In the genomic region with DNA sequence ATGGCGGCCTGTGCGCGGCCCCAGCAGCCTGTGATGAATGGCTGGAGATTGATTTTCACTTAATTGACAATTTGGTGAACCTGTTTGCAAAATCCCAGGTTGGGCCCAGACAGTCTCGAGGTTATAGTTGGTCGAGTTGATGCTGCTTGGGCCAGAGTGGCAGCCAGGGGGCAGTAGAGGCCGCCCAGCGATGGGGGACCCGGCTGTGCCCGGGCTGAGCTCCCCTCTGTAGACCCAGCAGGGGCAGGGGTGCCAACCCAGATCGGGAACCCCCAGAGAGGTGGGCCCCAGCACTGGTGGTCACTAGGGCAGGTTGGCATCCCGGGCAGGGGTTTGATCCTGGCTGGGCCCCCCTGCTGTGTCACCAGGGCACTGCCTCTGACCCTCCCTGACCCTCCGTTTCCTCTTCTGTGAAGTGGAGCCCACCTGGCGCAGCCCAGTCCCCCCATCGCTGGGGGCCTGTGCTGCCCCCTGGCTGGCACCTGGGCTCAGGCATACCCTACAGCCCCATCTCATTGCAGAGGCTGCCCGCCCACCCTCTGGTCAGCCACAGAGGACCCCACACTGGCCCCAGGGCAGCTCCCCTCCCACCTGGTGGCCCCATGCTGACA, we compare ENCODE assay signal across 8 cellular contexts. TPM values are rescaled to one million over a fixed set of nuclear protein-coding genes. Genes with fewer than 3 reads are reported as not detected.
DNase-seq lines count a peak whose midpoint lies in the region; ATAC-seq and TF ChIP-seq lines count a peak whose summit lies in the region.

No MANE protein-coding gene starts in this region.

- no peak overlapping the region for H3K27ac Mint-ChIP-seq in activated T-helper 2 cell treated with anti-CD3 and anti-CD28 coated beads, Interferon-gamma antibody, Interleukin-2, Interleukin-4, amounts not matched to agents 10 μg/mL and 5 μg/mL and 100 μg/mL, durations not matched to agents 14 hours and 24 hours and 36 hours

- TF ChIP-seq CTCF in GM12864 (IDR thresholded peaks at IDR 0.05; ENCODE audit: low read depth, low read length, missing control alignments): peak; percentile 82
- peak; percentile 90 for TF ChIP-seq CTCF in OCI-LY7 (conservative IDR thresholded peaks at IDR 0.05; ENCODE audit: low read length)

- H3K36me3 ChIP-seq in OCI-LY7 (ENCODE audit: insufficient read depth, low read length): no peaks in the 10 kb centered on the region

- no peaks in the 10 kb centered on the region for H3K4me1 ChIP-seq in OCI-LY7 (ENCODE audit: insufficient read depth, low read length, poor library complexity, severe bottlenecking)

- no peak overlapping the region for H3K4me2 ChIP-seq in OCI-LY7 (ENCODE audit: low read length)

- H2AFZ ChIP-seq in OCI-LY7 (ENCODE audit: low read length): no peak overlapping the region

- H3K9me2 ChIP-seq in OCI-LY7 (ENCODE audit: insufficient read depth, low read length): no peaks in the 10 kb centered on the region

- H3K9me3 ChIP-seq in OCI-LY7 (ENCODE audit: low read length): no peaks in the 10 kb centered on the region

- no peaks in the 10 kb centered on the region for H3K36me3 Mint-ChIP-seq in activated T-helper 2 cell treated with anti-CD3 and anti-CD28 coated beads, Interferon-gamma antibody, Interleukin-2, Interleukin-4, amounts not matched to agents 10 μg/mL and 5 μg/mL and 100 μg/mL, durations not matched to agents 14 hours and 24 hours and 36 hours (ENCODE audit: low read depth)

- DNase-seq in GM12864 (ENCODE audit: low read depth): no peak
- DNase-seq in OCI-LY7 (ENCODE audit: low spot score): peak; percentile 66
- DNase-seq in activated T-helper 2 cell treated with anti-CD3 and anti-CD28 coated beads, Interferon-gamma antibody, Interleukin-2, Interleukin-4, amounts not matched to agents 10 μg/mL and 5 μg/mL and 100 μg/mL, durations not matched to agents 14 hours and 24 hours and 36 hours (ENCODE audit: low spot score): peak; percentile 32
- peak; percentile 54 for DNase-seq in left ventricle myocardium superior
- peak; percentile 22 for DNase-seq in stimulated activated CD4-positive, alpha-beta T cell treated with anti-CD3 and anti-CD28 coated beads, Interleukin-2, amount 100 ng/mL, for 4 hours (ENCODE audit: low read depth)
- DNase-seq in globus pallidus (ENCODE audit: low spot score): no peak

- H3K27ac ChIP-seq in OCI-LY7 (ENCODE audit: low read depth, low read length, poor library complexity, severe bottlenecking): no peak overlapping the region

- CTCF ChIA-PET in OCI-LY7 (lab: Charles Lee; ENCODE audit: unreplicated experiment): no interaction called here

- H3K4me1 Mint-ChIP-seq in activated T-helper 2 cell treated with anti-CD3 and anti-CD28 coated beads, Interferon-gamma antibody, Interleukin-2, Interleukin-4, amounts not matched to agents 10 μg/mL and 5 μg/mL and 100 μg/mL, durations not matched to agents 14 hours and 24 hours and 36 hours (ENCODE audit: low read depth): no peaks in the 10 kb centered on the region

- no TSS peak for BruUV-seq in OCI-LY7 (replicated peaks; lab: Mats Ljungman, UMichigan)

- POLR2A ChIA-PET in OCI-LY7 (lab: Charles Lee): no interaction called here

- H3K4me3 ChIP-seq in GM12864 (ENCODE audit: low read depth, low read length): no peak overlapping the region
- H3K4me3 ChIP-seq in OCI-LY7 (ENCODE audit: low read depth, low read length, poor library complexity, severe bottlenecking): no peak overlapping the region

- H3K9me3 Mint-ChIP-seq in activated T-helper 2 cell treated with anti-CD3 and anti-CD28 coated beads, Interferon-gamma antibody, Interleukin-2, Interleukin-4, amounts not matched to agents 10 μg/mL and 5 μg/mL and 100 μg/mL, durations not matched to agents 14 hours and 24 hours and 36 hours: no peaks in the 10 kb centered on the region

- no peaks in the 10 kb centered on the region for H4K20me1 ChIP-seq in OCI-LY7 (ENCODE audit: insufficient read depth, low read length)

- H3K4me3 Mint-ChIP-seq in activated T-helper 2 cell treated with anti-CD3 and anti-CD28 coated beads, Interferon-gamma antibody, Interleukin-2, Interleukin-4, amounts not matched to agents 10 μg/mL and 5 μg/mL and 100 μg/mL, durations not matched to agents 14 hours and 24 hours and 36 hours (ENCODE audit: low read depth): no peak overlapping the region

- ATAC-seq in left ventricle myocardium superior (peak; percentile 61), HG03139 (IDR thresholded peaks at IDR 0.05; ENCODE audit: unreplicated experiment) (no peak), GM21825 (IDR thresholded peaks at IDR 0.05; ENCODE audit: unreplicated experiment) (no peak)

- H3K79me2 ChIP-seq in OCI-LY7 (ENCODE audit: insufficient read depth, low read depth, low read length): no peaks in the 10 kb centered on the region

- intact Hi-C loops in OCI-LY7 (cut with micrococcal nuclease; ENCODE audit: unreplicated experiment) (loop anchor here (1.0 kb wide), 4 partner anchors 56 to 113 kb away; no protein-coding TSS in a partner anchor), left ventricle myocardium superior (cut with micrococcal nuclease) (no loop called here)
- intact Hi-C loops in activated T-helper 2 cell treated with anti-CD3 and anti-CD28 coated beads, Interferon-gamma antibody, Interleukin-2, Interleukin-4, amounts not matched to agents 10 μg/mL and 5 μg/mL and 100 μg/mL, durations not matched to agents 14 hours and 24 hours and 36 hours (cut with micrococcal nuclease): loop anchor here (1.0 kb wide), 1 partner anchor 113 kb away; no protein-coding TSS in a partner anchor

- no peaks in the 10 kb centered on the region for H3K27me3 Mint-ChIP-seq in activated T-helper 2 cell treated with anti-CD3 and anti-CD28 coated beads, Interferon-gamma antibody, Interleukin-2, Interleukin-4, amounts not matched to agents 10 μg/mL and 5 μg/mL and 100 μg/mL, durations not matched to agents 14 hours and 24 hours and 36 hours (ENCODE audit: low read depth)

RNA-seq across cellular contexts. Expression of a gene that starts 34.5 kb away (rescaled TPM):
- not detected in 2 replicates for total RNA-seq in OCI-LY7 (2014; rRNA removed; shearing (Covaris generic))
- 0.15 TPM in 1 of 2 replicates, not detected in the other for total RNA-seq in OCI-LY7 (2022)
- total RNA-seq in activated T-helper 2 cell treated with anti-CD3 and anti-CD28 coated beads, Interferon-gamma antibody, Interleukin-2, Interleukin-4, amounts not matched to agents 10 μg/mL and 5 μg/mL and 100 μg/mL, durations not matched to agents 14 hours and 24 hours and 36 hours: not detected in 2 replicates
- total RNA-seq in left ventricle myocardium superior: not detected

RNA-seq across cellular contexts. Expression of a gene that starts 51.7 kb away (rescaled TPM):
- total RNA-seq in OCI-LY7 (2014; rRNA removed; shearing (Covaris generic)): 38.4 and 51.0 TPM in 2 replicates
- total RNA-seq in OCI-LY7 (2022) (50.5 and 53.8 TPM in 2 replicates), left ventricle myocardium superior (16.6 TPM)
- 43.1 and 43.5 TPM in 2 replicates for total RNA-seq in activated T-helper 2 cell treated with anti-CD3 and anti-CD28 coated beads, Interferon-gamma antibody, Interleukin-2, Interleukin-4, amounts not matched to agents 10 μg/mL and 5 μg/mL and 100 μg/mL, durations not matched to agents 14 hours and 24 hours and 36 hours

Comparison
In these comparisons a context has a peak if more than half of its experiments do, and no peak if none do; other contexts are left out.
1. DNase-seq: peak in OCI-LY7 (single experiment), activated T-helper 2 cell treated with anti-CD3 and anti-CD28 coated beads, Interferon-gamma antibody, Interleukin-2, Interleukin-4, amounts not matched to agents 10 μg/mL and 5 μg/mL and 100 μg/mL, durations not matched to agents 14 hours and 24 hours and 36 hours (single experiment), left ventricle myocardium superior (single experiment) and stimulated activated CD4-positive, alpha-beta T cell treated with anti-CD3 and anti-CD28 coated beads, Interleukin-2, amount 100 ng/mL, for 4 hours (single experiment); none in GM12864 (single experiment) and globus pallidus (single experiment).